21 cellular contexts compared by ENCODE assay signal in genomic region chr7:157834501-157835143, GRCh38.
"Had no signal": no experiment of that assay in that cellular context is flagged by ENCODE, and none has a peak within 500 bp of the region (broad histone marks: within the 10 kb centered on the region; RNA-seq: fewer than 3 reads in every experiment).

No MANE protein-coding gene starts in this region.

- H3K4me3 ChIP-seq: adrenal gland, heart right ventricle, pancreas, right lobe of liver, smooth muscle cell, thyroid gland had no signal

- H3K4me1 ChIP-seq: adrenal gland, heart right ventricle, pancreas, right lobe of liver, thyroid gland had no signal

- DNase-seq: activated CD4-positive, alpha-beta T cell treated with anti-CD3 and anti-CD28 coated beads for 4 hours; activated CD4-positive, alpha-beta T cell treated with anti-CD3 and anti-CD28 coated beads, Interleukin-2, amount 50 U/mL, for 48 hours; activated CD4-positive, CD25-positive, alpha-beta regulatory T cell; activated CD8-positive, alpha-beta memory T cell treated with anti-CD3 and anti-CD28 coated beads, Interleukin-2, amount 50 U/mL, for 48 hours; activated naive CD4-positive, alpha-beta T cell; activated T-cell treated with anti-CD3 and anti-CD28 coated beads, Interleukin-2, amount 50 U/mL, for 4 hours; adrenal gland; foreskin fibroblast; heart right ventricle; naive thymus-derived CD8-positive, alpha-beta T cell; stimulated activated CD4-positive, alpha-beta T cell treated with anti-CD3 and anti-CD28 coated beads, Interleukin-4, amount 100 ng/mL, for 24 hours; stimulated activated naive CD8-positive, alpha-beta T cell treated with anti-CD3 and anti-CD28 coated beads, Interleukin-15, Interleukin-2, amounts not matched to agents 100 U/mL and 50 U/mL, for 24 hours; substantia nigra; SW 1271; T-helper 17 cell; thyroid gland had no signal

- ATAC-seq: activated T-cell treated with anti-CD3 and anti-CD28 coated beads, Interleukin-2, amount 50 U/mL, for 4 hours; heart right ventricle; naive thymus-derived CD8-positive, alpha-beta T cell; pancreas; stimulated activated naive CD8-positive, alpha-beta T cell treated with anti-CD3 and anti-CD28 coated beads, Interleukin-15, Interleukin-2, amounts not matched to agents 100 U/mL and 50 U/mL, for 24 hours; T-helper 17 cell had no signal

- H3K27ac ChIP-seq: adrenal gland, heart right ventricle, pancreas, right lobe of liver, thyroid gland had no signal

- H3K9me3 Mint-ChIP-seq: activated T-cell treated with anti-CD3 and anti-CD28 coated beads, Interleukin-2, amount 50 U/mL, for 4 hours; activated T-helper 2 cell treated with anti-CD3 and anti-CD28 coated beads, Interferon-gamma antibody, Interleukin-2, Interleukin-4, amounts not matched to agents 10 μg/mL and 5 μg/mL and 100 μg/mL, durations not matched to agents 14 hours and 24 hours and 36 hours; naive thymus-derived CD8-positive, alpha-beta T cell had no signal

- H3K36me3 ChIP-seq: adrenal gland, heart right ventricle, pancreas, right lobe of liver, thyroid gland had no signal

- H3K27ac Mint-ChIP-seq: activated naive CD8-positive, alpha-beta T cell; activated T-helper 2 cell treated with anti-CD3 and anti-CD28 coated beads, Interferon-gamma antibody, Interleukin-2, Interleukin-4, amounts not matched to agents 10 μg/mL and 5 μg/mL and 100 μg/mL, durations not matched to agents 14 hours and 24 hours and 36 hours; T-helper 17 cell had no signal

- H3K9me3 ChIP-seq: adrenal gland, heart right ventricle, pancreas, right lobe of liver, thyroid gland had no signal

- H3K4me3 Mint-ChIP-seq: activated naive CD8-positive, alpha-beta T cell; activated T-cell treated with anti-CD3 and anti-CD28 coated beads, Interleukin-2, amount 50 U/mL, for 4 hours; naive thymus-derived CD8-positive, alpha-beta T cell; T-helper 17 cell had no signal

- H3K27me3 ChIP-seq: adrenal gland, pancreas, right lobe of liver, thyroid gland had no signal

- H3K36me3 Mint-ChIP-seq: activated naive CD8-positive, alpha-beta T cell; naive thymus-derived CD8-positive, alpha-beta T cell had no signal

- H3K27me3 Mint-ChIP-seq: activated naive CD8-positive, alpha-beta T cell had no signal
